Comparison of ENCODE assay signal across 23 cellular contexts in genomic region chr4:81422591-81422990, GRCh38. TPM values are rescaled to one million over a fixed set of nuclear protein-coding genes. Genes with fewer than 3 reads are reported as not detected.
DNase-seq lines count a peak whose midpoint lies in the region; ATAC-seq and TF ChIP-seq lines count a peak whose summit lies in the region.
"Had no signal": no experiment of that assay in that cellular context is flagged by ENCODE, and none has a peak within 500 bp of the region (broad histone marks: within the 10 kb centered on the region; RNA-seq: fewer than 3 reads in every experiment).

No MANE protein-coding gene starts in this region.

- no peak overlapping the region for H3K27ac Mint-ChIP-seq in progenitor cell of endocrine pancreas
- H3K27ac Mint-ChIP-seq: effector memory CD8-positive, alpha-beta T cell; T-helper 2 cell treated with Interferon-gamma antibody and Interleukin-4, amounts not matched to agents 5 μg/mL and 100 μg/mL, for 36 hours had no signal

- DNase-seq in GM13976 (ENCODE audit: low spot score) (peak; percentile 11), dorsolateral prefrontal cortex (no peak), substantia nigra (lab: John Stamatoyannopoulos, UW) (no peak), medulla oblongata (ENCODE audit: extremely low spot score) (no peak), progenitor cell of endocrine pancreas (ENCODE audit: low spot score, unreplicated experiment) (no peak), midbrain (lab: John Stamatoyannopoulos, UW) (no peak)
- DNase-seq: activated CD4-positive, alpha-beta T cell treated with anti-CD3 and anti-CD28 coated beads, Interleukin-2, amount 50 U/mL, for 4 hours; activated CD8-positive, alpha-beta memory T cell treated with anti-CD3 and anti-CD28 coated beads, Interleukin-2, amount 50 U/mL, for 48 hours; activated effector memory CD4-positive, alpha-beta T cell treated with anti-CD3 and anti-CD28 coated beads, Interleukin-2, amount 50 U/mL, for 16 hours; body of pancreas; CD4-positive, CD25-positive, alpha-beta regulatory T cell; effector memory CD8-positive, alpha-beta T cell; EL; foreskin melanocyte; GM23248; left cardiac atrium; NCI-H187 treated with DMSO at 0.1 percent for 48 hours; stimulated activated CD8-positive, alpha-beta memory T cell treated with anti-CD3 and anti-CD28 coated beads, Interleukin-4, amount 100 ng/mL, for 48 hours; testis; WERI-Rb-1 had no signal

- no peak overlapping the region for H3K4me3 ChIP-seq in dorsolateral prefrontal cortex
- H3K4me3 ChIP-seq: body of pancreas, GM23248, testis had no signal

- peaks cover 3% of the 10 kb centered on the region for H3K36me3 Mint-ChIP-seq in progenitor cell of endocrine pancreas (ENCODE audit: insufficient read depth)

- intact Hi-C loops in dorsolateral prefrontal cortex (cut with DNase I), result no loop called here

- H3K4me1 Mint-ChIP-seq in progenitor cell of endocrine pancreas (ENCODE audit: low read depth), result no peaks in the 10 kb centered on the region
- H3K4me1 Mint-ChIP-seq: CD4-positive, CD25-positive, alpha-beta regulatory T cell had no signal

- H3K9me3 Mint-ChIP-seq in progenitor cell of endocrine pancreas (ENCODE audit: low read depth), result no peaks in the 10 kb centered on the region
- H3K9me3 Mint-ChIP-seq: CD4-positive, CD25-positive, alpha-beta regulatory T cell; effector memory CD8-positive, alpha-beta T cell; T-helper 2 cell treated with Interferon-gamma antibody and Interleukin-4, amounts not matched to agents 5 μg/mL and 100 μg/mL, for 36 hours had no signal

- in situ Hi-C loops in GM13976 (cut with MboI; ENCODE audit: low sequenced_read_pairs, unreplicated experiment), result no loop called here

- H3K4me3 Mint-ChIP-seq in progenitor cell of endocrine pancreas (ENCODE audit: low read depth), result no peak overlapping the region
- H3K4me3 Mint-ChIP-seq: CD4-positive, CD25-positive, alpha-beta regulatory T cell; effector memory CD8-positive, alpha-beta T cell; T-helper 2 cell treated with Interferon-gamma antibody and Interleukin-4, amounts not matched to agents 5 μg/mL and 100 μg/mL, for 36 hours had no signal

- H3K27ac ChIP-seq in dorsolateral prefrontal cortex, result peak overlapping the region in 51 of 59 donors; percentile 4 to 99 (median 63)
- H3K27ac ChIP-seq in substantia nigra (ENCODE audit: low read depth, low read length, poor library complexity, severe bottlenecking), result peak overlapping the region; percentile 51
- H3K27ac ChIP-seq: body of pancreas, GM23248, HL-60, testis had no signal

- no peaks in the 10 kb centered on the region for H3K27me3 ChIP-seq in dorsolateral prefrontal cortex
- H3K27me3 ChIP-seq: body of pancreas, testis had no signal

- H3K27me3 Mint-ChIP-seq in progenitor cell of endocrine pancreas, result no peaks in the 10 kb centered on the region
- H3K27me3 Mint-ChIP-seq: effector memory CD8-positive, alpha-beta T cell had no signal

- ATAC-seq in HG02884 (IDR thresholded peaks at IDR 0.05; ENCODE audit: unreplicated experiment), result peak; percentile 35
- ATAC-seq: body of pancreas; effector memory CD8-positive, alpha-beta T cell had no signal

- TF ChIP-seq CTCF in GM13976 (IDR thresholded peaks at IDR 0.05; ENCODE audit: borderline replicate concordance, control extremely low read depth, extremely low read depth, insufficient read depth, missing control alignments) (no peak), dorsolateral prefrontal cortex (IDR thresholded peaks at IDR 0.05 in 54 of 56, conservative IDR thresholded peaks at IDR 0.05 in 2 of 56; ENCODE audit: low read depth in 1 of 56, partially characterized antibody in 56 of 56) (no peak), progenitor cell of endocrine pancreas (IDR thresholded peaks at IDR 0.05; ENCODE audit: unreplicated experiment) (no peak)

RNA-seq across cellular contexts. Expression of gene RASGEF1B, which starts 49.1 kb away (rescaled TPM):
- total RNA-seq in dorsolateral prefrontal cortex (10 to 100 TPM in 118 of 120 experiments, 1 to 10 TPM in 2; 8.3 to 27.8 (median 17.8) TPM), progenitor cell of endocrine pancreas (10.2 and 12.0 TPM in 2 replicates)
- total RNA-seq: GM23248 had no signal
